In genomic region chr3:161031134-161031533, GRCh38 we compare ENCODE assay signal across 18 cellular contexts.
"Had no signal": no experiment of that assay in that cellular context is flagged by ENCODE, and none has a peak within 500 bp of the region (broad histone marks: within the 10 kb centered on the region; RNA-seq: fewer than 3 reads in every experiment).

No MANE protein-coding gene starts in this region.

- ATAC-seq: activated T-cell treated with anti-CD3 and anti-CD28 coated beads, Interleukin-2, amount 50 U/mL, for 72 hours; effector memory CD8-positive, alpha-beta T cell; mucosa of descending colon had no signal

- H3K27ac ChIP-seq: adrenal gland, epithelial cell of prostate, left ventricle myocardium inferior, thyroid gland, VCaP had no signal

- H3K27me3 ChIP-seq: adrenal gland, thyroid gland had no signal

- H3K4me3 ChIP-seq: adrenal gland, left ventricle myocardium inferior, mucosa of descending colon, thyroid gland had no signal

- H3K9me3 ChIP-seq: adrenal gland, thyroid gland had no signal

- DNase-seq: activated CD4-positive, alpha-beta T cell treated with anti-CD3 and anti-CD28 coated beads, Interleukin-2, amount 50 U/mL, for 1 hour; activated CD4-positive, CD25-positive, alpha-beta regulatory T cell treated with anti-CD3 and anti-CD28 coated beads, Interleukin-2, amount 50 U/mL, for 72 hours; activated CD8-positive, alpha-beta memory T cell treated with anti-CD3 and anti-CD28 coated beads, Interleukin-2, amount 50 U/mL, for 48 hours; activated gamma-delta T cell; activated T-cell treated with anti-CD3 and anti-CD28 coated beads, Interleukin-2, amount 50 U/mL, for 72 hours; adrenal gland; effector memory CD8-positive, alpha-beta T cell; foreskin melanocyte; hypothalamus; left ventricle myocardium inferior; mucosa of descending colon; naive B cell; stimulated activated CD4-positive, alpha-beta T cell treated with anti-CD3 and anti-CD28 coated beads, Interleukin-2, amount 100 ng/mL, for 24 hours; stimulated activated naive CD4-positive, alpha-beta T cell treated with Interleukin-2 at 50 U/mL for 16 hours; T1000; thyroid gland had no signal

- H3K36me3 ChIP-seq: adrenal gland, thyroid gland had no signal

- H3K4me1 ChIP-seq: left ventricle myocardium inferior, thyroid gland had no signal
